In the genomic region with DNA sequence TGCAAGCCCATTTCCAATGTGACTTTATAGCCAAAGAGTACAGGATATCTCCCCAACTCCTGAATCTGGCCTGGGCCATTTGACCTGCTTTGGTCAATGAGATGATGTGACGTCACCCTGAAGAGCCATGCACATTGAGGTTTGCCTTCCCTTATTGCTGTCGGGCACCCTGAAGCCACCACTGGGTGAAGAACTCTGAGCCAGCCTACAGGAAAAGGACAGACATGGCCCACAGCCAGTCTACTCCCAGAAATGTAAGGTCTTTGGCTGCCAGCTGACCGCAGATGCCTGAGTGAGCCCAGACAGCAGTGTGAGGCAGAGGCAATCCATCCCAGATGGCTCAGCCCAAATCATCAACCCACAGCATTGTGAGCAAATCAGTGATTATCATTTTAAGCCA, we compare ENCODE assay signal across 14 cellular contexts. TPM values are rescaled to one million over a fixed set of nuclear protein-coding genes. Genes with fewer than 3 reads are reported as not detected.
DNase-seq lines count a peak whose midpoint lies in the region; ATAC-seq, FAIRE-seq and TF ChIP-seq lines count a peak whose summit lies in the region.
"Had no signal": no experiment of that assay in that cellular context is flagged by ENCODE, and none has a peak within 500 bp of the region (broad histone marks: within the 10 kb centered on the region; RNA-seq: fewer than 3 reads in every experiment).

No MANE protein-coding gene starts in this region.

- intact Hi-C loops in HepG2 (cut with micrococcal nuclease; ENCODE audit: unreplicated experiment), result no loop called here
- intact Hi-C loops in right lobe of liver (cut with DNase I), result no loop called here

- H3K4me3 ChIP-seq in HepG2 (replicated peaks in 1 of 3; ENCODE audit: insufficient read depth in 1 of 3, low read depth in 2 of 3, low read length in 3 of 3) (no peak overlapping the region), right lobe of liver (no peak overlapping the region), fibroblast of lung (replicated peaks in 1 of 4; ENCODE audit: control extremely low read depth in 1 of 4, insufficient read depth in 1 of 4, low read depth in 3 of 4, low read length in 4 of 4) (no peak overlapping the region)
- H3K4me3 ChIP-seq: body of pancreas, upper lobe of left lung had no signal

- POLR2A ChIA-PET in HepG2 (lab: Yijun Ruan, JAX), result no interaction called here

- BruUV-seq in HepG2 (replicated peaks; lab: Mats Ljungman, UMichigan), result no TSS peak

- H3K4me2 ChIP-seq in HepG2 (ENCODE audit: low read depth, low read length) (no peak overlapping the region), fibroblast of lung (ENCODE audit: extremely low read depth, insufficient read depth, low read length) (no peak overlapping the region)

- no peak overlapping the region for H3K27ac ChIP-seq in HepG2 (ENCODE audit: extremely low read length, insufficient read depth, low read length)
- H3K27ac ChIP-seq in right lobe of liver, result no peak overlapping the region
- H3K27ac ChIP-seq in fibroblast of lung (ENCODE audit: insufficient read depth, low read length), result no peak overlapping the region
- H3K27ac ChIP-seq: body of pancreas, upper lobe of left lung had no signal

- 7% methylated on average over 3 of the region's 3 CpGs for WGBS in HepG2 (ENCODE audit: low lambda C conversion rate)
- WGBS in right lobe of liver (ENCODE audit: insufficient coverage, low coverage, low lambda C conversion rate, missing lambda C conversion rate), result 33% methylated on average over 1 of the region's 3 CpGs

- no peak overlapping the region for H2AFZ ChIP-seq in HepG2 (ENCODE audit: low read length)
- H2AFZ ChIP-seq in fibroblast of lung (ENCODE audit: low read length), result no peak overlapping the region

- CTCF ChIA-PET in HepG2 (lab: Yijun Ruan, JAX; ENCODE audit: low intra/inter-chr PET ratio, low total read pairs), result no interaction called here

- no peak for TF ChIP-seq RAD21 in HepG2 (CRISPR knock-in tag; IDR thresholded peaks at IDR 0.05)

- ATAC-seq in HepG2, result no peak
- ATAC-seq in right lobe of liver, result no peak
- ATAC-seq in GM21360 (IDR thresholded peaks at IDR 0.05; ENCODE audit: unreplicated experiment), result no peak
- ATAC-seq in HG03175 (IDR thresholded peaks at IDR 0.05; ENCODE audit: unreplicated experiment), result no peak
- ATAC-seq: body of pancreas had no signal

- in situ Hi-C loops in HepG2 (cut with HindIII; ENCODE audit: extremely low pct_ligation_motif_present, low pct_unique_long_range_greater_than_20kb), result no loop called here

- TF ChIP-seq CTCF in HepG2 (CRISPR knock-in tag; IDR thresholded peaks at IDR 0.05) (no peak), right lobe of liver (IDR thresholded peaks at IDR 0.05) (no peak), fibroblast of lung (conservative IDR thresholded peaks at IDR 0.05 in 1 of 2, IDR thresholded peaks at IDR 0.05 in 1 of 2; ENCODE audit: low read depth in 1 of 2, low read length in 2 of 2) (no peak)

- FAIRE-seq in HepG2 (lab: Jason Lieb, UNC), result no peak
- FAIRE-seq: endothelial cell of umbilical vein, small intestine had no signal

- DNase-seq in HepG2 (ENCODE audit: low spot score), result no peak
- no peak for DNase-seq in right lobe of liver
- peak; percentile 17 to 71 for DNase-seq in fibroblast of lung (ENCODE audit: low read depth in 2 of 2)
- peak; percentile 42 for DNase-seq in midbrain (lab: John Stamatoyannopoulos, UW)
- DNase-seq in activated T-cell treated with anti-CD3 and anti-CD28 coated beads, Interleukin-2, amount 50 U/mL, for 1 hour, result no peak
- no peak for DNase-seq in NCI-H345 treated with DMSO at 0.1 percent for 48 hours (lab: John Stamatoyannopoulos, UW; ENCODE audit: unreplicated experiment)
- DNase-seq: body of pancreas, naive B cell, NCI-H2171 treated with DMSO at 0.1 percent for 48 hours, small intestine, upper lobe of left lung had no signal

- no peaks in the 10 kb centered on the region for H3K36me3 ChIP-seq in HepG2 (replicated peaks in 1 of 2; ENCODE audit: control insufficient read depth in 1 of 2, insufficient read depth in 2 of 2, low read length in 2 of 2)
- H3K36me3 ChIP-seq in right lobe of liver, result no peaks in the 10 kb centered on the region
- no peaks in the 10 kb centered on the region for H3K36me3 ChIP-seq in fibroblast of lung (ENCODE audit: control insufficient read depth, insufficient read depth, low read length)
- H3K36me3 ChIP-seq: upper lobe of left lung had no signal

- H3K9me3 ChIP-seq in HepG2 (ENCODE audit: low read length), result no peaks in the 10 kb centered on the region
- H3K9me3 ChIP-seq in right lobe of liver, result no peaks in the 10 kb centered on the region
- no peaks in the 10 kb centered on the region for H3K9me3 ChIP-seq in fibroblast of lung (ENCODE audit: control insufficient read depth, insufficient read depth, low read depth, low read length)
- H3K9me3 ChIP-seq: body of pancreas, upper lobe of left lung had no signal

- H4K20me1 ChIP-seq in HepG2 (ENCODE audit: insufficient read depth, low read length), result no peaks in the 10 kb centered on the region
- no peaks in the 10 kb centered on the region for H4K20me1 ChIP-seq in fibroblast of lung (ENCODE audit: control insufficient read depth, extremely low read depth, insufficient read depth, low read length)

- TF ChIP-seq POLR2A in HepG2 (IDR thresholded peaks at IDR 0.05; ENCODE audit: insufficient read depth in 1 of 2, low read depth in 2 of 2, low read length in 2 of 2) (no peak), right lobe of liver (IDR thresholded peaks at IDR 0.05) (no peak)

- H3K4me1 ChIP-seq in HepG2 (ENCODE audit: insufficient read depth, low read length), result no peaks in the 10 kb centered on the region
- H3K4me1 ChIP-seq in right lobe of liver, result peaks cover 0 to 12% (median 0%) of the 10 kb centered on the region in 4 donors
- no peaks in the 10 kb centered on the region for H3K4me1 ChIP-seq in fibroblast of lung (ENCODE audit: control insufficient read depth, extremely low read depth, insufficient read depth, low read length)

- H3K79me2 ChIP-seq in HepG2 (ENCODE audit: insufficient read depth, low read length) (no peaks in the 10 kb centered on the region), fibroblast of lung (ENCODE audit: control insufficient read depth, insufficient read depth, low read length) (no peaks in the 10 kb centered on the region)

- peaks cover 11 to 60% of the 10 kb centered on the region in 2 experiments; a peak in 3 of 5 replicates for H3K27me3 ChIP-seq in HepG2 (ENCODE audit: control insufficient read depth in 1 of 2, insufficient read depth in 2 of 2, low read length in 2 of 2)
- H3K27me3 ChIP-seq in right lobe of liver, result peaks cover 3 to 14% of the 10 kb centered on the region in 2 donors
- H3K27me3 ChIP-seq in fibroblast of lung (ENCODE audit: control insufficient read depth, insufficient read depth, low read length), result peaks cover 27% of the 10 kb centered on the region

- H3K9ac ChIP-seq in HepG2 (ENCODE audit: insufficient read depth, low read depth, low read length) (no peak overlapping the region), fibroblast of lung (ENCODE audit: insufficient read depth, low read length) (no peak overlapping the region)

- TF ChIP-seq EP300 in HepG2 (IDR thresholded peaks at IDR 0.05; ENCODE audit: low read depth in 2 of 2, low read length in 2 of 2), result no peak
- no peak for TF ChIP-seq EP300 in HepG2 (CRISPR knock-in tag; IDR thresholded peaks at IDR 0.05; ENCODE audit: borderline replicate concordance)

TF ChIP-seq in HepG2, 621 proteins besides CTCF, POLR2A, EP300 and RAD21 (continues in another document):
- TF ChIP-seq, protein P1, sequence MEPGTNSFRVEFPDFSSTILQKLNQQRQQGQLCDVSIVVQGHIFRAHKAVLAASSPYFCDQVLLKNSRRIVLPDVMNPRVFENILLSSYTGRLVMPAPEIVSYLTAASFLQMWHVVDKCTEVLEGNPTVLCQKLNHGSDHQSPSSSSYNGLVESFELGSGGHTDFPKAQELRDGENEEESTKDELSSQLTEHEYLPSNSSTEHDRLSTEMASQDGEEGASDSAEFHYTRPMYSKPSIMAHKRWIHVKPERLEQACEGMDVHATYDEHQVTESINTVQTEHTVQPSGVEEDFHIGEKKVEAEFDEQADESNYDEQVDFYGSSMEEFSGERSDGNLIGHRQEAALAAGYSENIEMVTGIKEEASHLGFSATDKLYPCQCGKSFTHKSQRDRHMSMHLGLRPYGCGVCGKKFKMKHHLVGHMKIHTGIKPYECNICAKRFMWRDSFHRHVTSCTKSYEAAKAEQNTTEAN (CRISPR knock-in tag; conservative IDR thresholded peaks at IDR 0.05), result no peak
- TF ChIP-seq ATF7 (IDR thresholded peaks at IDR 0.05) (peak; percentile 93), ATF7 (CRISPR knock-in tag; IDR thresholded peaks at IDR 0.05) (no peak), ZNF7 (CRISPR knock-in tag; IDR thresholded peaks at IDR 0.05) (peak; percentile 54; the same call in 1 of the 2 replicates), ZFP36 (IDR thresholded peaks at IDR 0.05; ENCODE audit: borderline replicate concordance, low read depth, low read length, partially characterized antibody) (no peak)

RNA-seq across cellular contexts. Expression of a gene that starts 3.7 kb away (rescaled TPM):
- not detected in 2 replicates for total RNA-seq in HepG2 (2016; rRNA removed; fragmentation: Illumina TruSeq; extraction: Trizol)
- total RNA-seq in HepG2 (2016; cell fraction: cytosol; rRNA removed; fragmentation: Illumina TruSeq; extraction: Trizol; ENCODE audit: low read depth), result not detected in 2 replicates
- total RNA-seq in HepG2 (2016; cell fraction: insoluble cytoplasmic fraction; rRNA removed; fragmentation: Illumina TruSeq; extraction: Trizol), result not detected in 2 replicates
- not detected in 2 replicates for total RNA-seq in HepG2 (2016; cell fraction: membrane; rRNA removed; fragmentation: Illumina TruSeq; extraction: Trizol)
- total RNA-seq in HepG2 (2016; cell fraction: nucleus; rRNA removed; fragmentation: Illumina TruSeq; extraction: Trizol), result not detected in 2 replicates
- not detected in 2 replicates for polyA plus RNA-seq in HepG2 (2011; rRNA removed)
- polyA plus RNA-seq in HepG2 (2011; cell fraction: cytosol; rRNA removed), result not detected in 2 replicates
- not detected in 2 replicates for polyA plus RNA-seq in HepG2 (2011; cell fraction: nucleus; rRNA removed)
- not detected in 2 replicates for polyA plus RNA-seq in HepG2 (2012)
- polyA plus RNA-seq in HepG2 (2016; cell fraction: cytosol; fragmentation: Illumina TruSeq; extraction: Trizol; ENCODE audit: low read depth), result not detected in 2 replicates
- not detected in 2 replicates for polyA plus RNA-seq in HepG2 (2016; cell fraction: insoluble cytoplasmic fraction; fragmentation: Illumina TruSeq; extraction: Trizol; ENCODE audit: low read depth)
- polyA plus RNA-seq in HepG2 (2016; cell fraction: membrane; fragmentation: Illumina TruSeq; extraction: Trizol; ENCODE audit: low read depth), result not detected in 2 replicates
- polyA plus RNA-seq in HepG2 (2016; cell fraction: nucleus; fragmentation: Illumina TruSeq; extraction: Trizol; ENCODE audit: insufficient read depth, low read depth), result not detected in 2 replicates
- not detected in 2 replicates for polyA minus RNA-seq in HepG2 (2011; rRNA and poly(A)+ RNA removed; ENCODE audit: low replicate concordance)
- not detected in 2 replicates for polyA minus RNA-seq in HepG2 (2011; cell fraction: cytosol; rRNA and poly(A)+ RNA removed)
- not detected in 2 replicates for polyA minus RNA-seq in HepG2 (2011; cell fraction: nucleus; rRNA and poly(A)+ RNA removed)
- total RNA-seq in right lobe of liver, result not detected
- total RNA-seq in fibroblast of lung, result 0.17 and 0.51 TPM in 2 replicates
- polyA plus RNA-seq in fibroblast of lung, result 0.02 and 0.08 TPM in 2 replicates
- polyA plus RNA-seq in fibroblast of lung (2012), result 0.10 TPM in 1 of 2 replicates, not detected in the other
- not detected in 2 replicates for polyA minus RNA-seq in fibroblast of lung (ENCODE audit: low replicate concordance)
- total RNA-seq: endothelial cell of umbilical vein had no signal
- polyA plus RNA-seq: endothelial cell of umbilical vein had no signal

Comparison
In these comparisons a context has a peak if more than half of its experiments do, and no peak if none do; other contexts are left out.
1. DNase-seq: peak in fibroblast of lung (2 of 2) and midbrain (single experiment); none in HepG2 (single experiment), right lobe of liver (0 of 3), activated T-cell treated with anti-CD3 and anti-CD28 coated beads, Interleukin-2, amount 50 U/mL, for 1 hour (single experiment) and NCI-H345 treated with DMSO at 0.1 percent for 48 hours (single experiment).